ENCODE assay signal across 8 cellular contexts in the genomic region with DNA sequence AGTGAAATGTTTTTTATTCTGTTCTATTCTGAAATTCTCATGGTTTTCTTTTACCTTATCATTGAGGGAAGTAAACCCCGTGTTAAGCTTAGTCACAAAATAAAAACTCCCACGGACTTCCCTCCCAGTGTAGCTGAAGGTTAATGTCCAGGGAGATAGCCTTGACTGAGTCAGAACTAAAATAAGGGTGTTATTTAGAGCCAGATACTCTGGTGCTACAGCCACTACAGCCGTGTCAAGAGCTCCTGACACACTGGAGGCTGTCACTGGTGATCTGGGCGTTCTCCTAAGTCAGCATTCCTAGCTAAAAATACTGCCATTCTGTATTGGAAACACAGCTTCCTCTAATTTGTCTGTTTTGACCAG.
DNase-seq lines count a peak whose midpoint lies in the region; ATAC-seq and TF ChIP-seq lines count a peak whose summit lies in the region.

No MANE protein-coding gene starts in this region.

- DNase-seq in NCI-H510A treated with DMSO at 0.1 percent for 48 hours (lab: John Stamatoyannopoulos, UW) (peak; percentile 36), NCI-H510A (lab: John Stamatoyannopoulos, UW) (no peak), RPMI7951 (ENCODE audit: low read depth) (peak; percentile 91), fibroblast of villous mesenchyme (ENCODE audit: low read depth) (peak; percentile 96), sciatic nerve (ENCODE audit: low spot score) (no peak)
- DNase-seq in activated CD8-positive, alpha-beta memory T cell treated with anti-CD3 and anti-CD28 coated beads for 24 hours: no peak
- DNase-seq in activated effector memory CD4-positive, alpha-beta T cell treated with Interleukin-2 at 50 U/mL for 16 hours: no peak

- TF ChIP-seq CTCF in fibroblast of villous mesenchyme (IDR thresholded peaks at IDR 0.05; ENCODE audit: insufficient read depth, low read depth, low read length): no peak

- ATAC-seq in sciatic nerve (peak; percentile 81), HG03354 (IDR thresholded peaks at IDR 0.05; ENCODE audit: poor library complexity, severe bottlenecking, unreplicated experiment) (no peak)

- no peak overlapping the region for H3K4me3 ChIP-seq in fibroblast of villous mesenchyme (ENCODE audit: low read depth, low read length)

- intact Hi-C loops in sciatic nerve (cut with DNase I): no loop called here

Comparison
In these comparisons a context has a peak if more than half of its experiments do, and no peak if none do; other contexts are left out.
1. DNase-seq: peak in NCI-H510A treated with DMSO at 0.1 percent for 48 hours (single experiment), RPMI7951 (single experiment) and fibroblast of villous mesenchyme (single experiment); none in NCI-H510A (single experiment), sciatic nerve (single experiment), activated CD8-positive, alpha-beta memory T cell treated with anti-CD3 and anti-CD28 coated beads for 24 hours (single experiment) and activated effector memory CD4-positive, alpha-beta T cell treated with Interleukin-2 at 50 U/mL for 16 hours (single experiment).